Comparison of ENCODE assay signal across 17 cellular contexts in the genomic region with DNA sequence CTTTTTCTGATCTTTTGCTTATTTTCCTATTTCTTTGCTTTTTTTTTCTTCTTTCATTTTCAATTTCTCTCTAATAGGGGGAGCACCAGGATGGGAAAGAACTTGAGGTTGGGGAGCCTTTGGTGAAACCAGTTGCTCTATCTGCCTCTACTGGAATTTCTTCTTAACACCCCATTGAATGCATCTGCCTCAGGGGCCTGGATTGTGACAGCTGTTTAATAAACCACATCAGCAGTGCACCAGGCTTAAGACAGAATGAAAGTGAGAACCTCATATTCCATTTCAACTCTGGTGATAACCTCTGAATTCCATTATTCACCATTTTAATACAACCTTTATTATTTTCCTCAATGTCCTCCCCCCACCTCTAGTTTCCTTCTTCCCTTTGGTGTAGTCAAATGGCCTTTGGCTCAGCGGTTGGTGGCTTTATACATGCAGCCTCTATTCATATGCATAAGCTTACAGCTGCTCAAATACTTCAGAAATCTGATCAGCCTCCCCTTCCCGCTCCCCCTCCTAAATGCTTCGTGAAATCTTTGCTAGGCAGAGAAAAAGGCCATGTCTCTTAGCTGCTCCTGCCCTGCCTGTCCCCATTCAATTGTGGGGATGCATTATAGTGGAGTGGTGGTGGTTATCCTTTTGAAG.
DNase-seq lines count a peak whose midpoint lies in the region; ATAC-seq lines count a peak whose summit lies in the region.
"Had no signal": no experiment of that assay in that cellular context is flagged by ENCODE, and none has a peak within 500 bp of the region (broad histone marks: within the 10 kb centered on the region; RNA-seq: fewer than 3 reads in every experiment).

No MANE protein-coding gene starts in this region.

- DNase-seq in DMS53 (lab: John Stamatoyannopoulos, UW) (peak; percentile 82), NCI-H1417 treated with DMSO at 0.1 percent for 48 hours (lab: John Stamatoyannopoulos, UW) (peak; percentile 25), NCI-H510A (lab: John Stamatoyannopoulos, UW) (peak; percentile 43), iPS DF 6.9 (ENCODE audit: low read depth, low spot score) (peak; percentile 43), SIG-M5 treated with dmso at 0.1 percent for 504 hours (lab: John Stamatoyannopoulos, UW; ENCODE audit: unreplicated experiment) (no peak)
- no peak for DNase-seq in effector CD8-positive, alpha-beta T cell (lab: John Stamatoyannopoulos, UW)
- DNase-seq: activated CD8-positive, alpha-beta T cell treated with anti-CD3 and anti-CD28 coated beads for 36 hours; CD8-positive, alpha-beta T cell; hypothalamus; lower lobe of right lung; natural killer cell; NCI-H226; PC-9; stimulated activated naive CD8-positive, alpha-beta T cell treated with anti-CD3 and anti-CD28 coated beads, Interleukin-15, Interleukin-2, amounts not matched to agents 100 U/mL and 50 U/mL, for 24 hours; upper lobe of left lung had no signal

- ATAC-seq in GM18502 (IDR thresholded peaks at IDR 0.05; ENCODE audit: poor library complexity, unreplicated experiment) (no peak), GM18520 (IDR thresholded peaks at IDR 0.05; ENCODE audit: unreplicated experiment) (no peak)
- ATAC-seq: activated CD8-positive, alpha-beta T cell treated with anti-CD3 and anti-CD28 coated beads for 36 hours; CD8-positive, alpha-beta T cell; lower lobe of right lung; natural killer cell; stimulated activated naive CD8-positive, alpha-beta T cell treated with anti-CD3 and anti-CD28 coated beads, Interleukin-15, Interleukin-2, amounts not matched to agents 100 U/mL and 50 U/mL, for 24 hours had no signal

- peaks cover 7% of the 10 kb centered on the region for H3K4me1 ChIP-seq in iPS DF 6.9 (ENCODE audit: control insufficient read depth, insufficient read depth, low read length)
- H3K4me1 ChIP-seq: lower lobe of right lung, upper lobe of left lung had no signal

- no peaks in the 10 kb centered on the region for H3K36me3 ChIP-seq in iPS DF 6.9 (ENCODE audit: control insufficient read depth, insufficient read depth, low read length)
- H3K36me3 ChIP-seq: lower lobe of right lung, upper lobe of left lung had no signal

- H3K27me3 ChIP-seq in iPS DF 6.9 (ENCODE audit: control insufficient read depth, insufficient read depth, low read length) = no peaks in the 10 kb centered on the region
- H3K27me3 ChIP-seq: upper lobe of left lung had no signal

- no peak overlapping the region for H3K4me3 ChIP-seq in iPS DF 6.9 (ENCODE audit: low read length)
- H3K4me3 ChIP-seq: lower lobe of right lung, PC-9, upper lobe of left lung had no signal

- WGBS in iPS DF 6.9 (ENCODE audit: insufficient coverage, insufficient read length) = no CpG with 5 or more reads among the region's 3 CpGs

- no peak overlapping the region for H3K27ac ChIP-seq in iPS DF 6.9 (ENCODE audit: low read length)
- H3K27ac ChIP-seq: lower lobe of right lung, PC-9, upper lobe of left lung had no signal

- H3K9me3 ChIP-seq in iPS DF 6.9 (ENCODE audit: control insufficient read depth, insufficient read depth, low read length) = no peaks in the 10 kb centered on the region
- H3K9me3 ChIP-seq: lower lobe of right lung, upper lobe of left lung had no signal

Comparison
In these comparisons a context has a peak if more than half of its experiments do, and no peak if none do; other contexts are left out.
1. DNase-seq: peak in DMS53 (single experiment), NCI-H1417 treated with DMSO at 0.1 percent for 48 hours (single experiment), NCI-H510A (single experiment) and iPS DF 6.9 (single experiment); none in effector CD8-positive, alpha-beta T cell (single experiment) and SIG-M5 treated with dmso at 0.1 percent for 504 hours (single experiment).